In genomic region chr12:12559699-12560296, GRCh38 we compare ENCODE assay signal across 1 cellular context.
A peak's percentile ranks its signal among the peaks of the same experiment; 100 is the strongest.
TF ChIP-seq lines count a peak whose summit lies in the region.

No MANE protein-coding gene starts in this region.

TF ChIP-seq in HepG2, 621 proteins besides CTCF, POLR2A, EP300 and RAD21:
- TF ChIP-seq KAT7 (CRISPR knock-in tag; IDR thresholded peaks at IDR 0.05; ENCODE audit: borderline replicate concordance), result 0 out of 2 replicates have a peak, but pooled peaks have one; percentile 35
- 0 out of 2 replicates have a peak, but pooled peaks have one; percentile 24 for TF ChIP-seq SAP130 (CRISPR knock-in tag; IDR thresholded peaks at IDR 0.05; ENCODE audit: low read depth)
- TF ChIP-seq POLR2G (IDR thresholded peaks at IDR 0.05; ENCODE audit: low read depth, low read length), result peak; percentile 39; the same call in 1 of the 2 replicates
- 0 out of 2 replicates have a peak, but pooled peaks have one; percentile 19 for TF ChIP-seq PATZ1 (CRISPR knock-in tag; IDR thresholded peaks at IDR 0.05)
- peak; percentile 24 for TF ChIP-seq HNRNPK (IDR thresholded peaks at IDR 0.05; ENCODE audit: low read depth, low read length, poor library complexity, severe bottlenecking)
- TF ChIP-seq, protein P1, sequence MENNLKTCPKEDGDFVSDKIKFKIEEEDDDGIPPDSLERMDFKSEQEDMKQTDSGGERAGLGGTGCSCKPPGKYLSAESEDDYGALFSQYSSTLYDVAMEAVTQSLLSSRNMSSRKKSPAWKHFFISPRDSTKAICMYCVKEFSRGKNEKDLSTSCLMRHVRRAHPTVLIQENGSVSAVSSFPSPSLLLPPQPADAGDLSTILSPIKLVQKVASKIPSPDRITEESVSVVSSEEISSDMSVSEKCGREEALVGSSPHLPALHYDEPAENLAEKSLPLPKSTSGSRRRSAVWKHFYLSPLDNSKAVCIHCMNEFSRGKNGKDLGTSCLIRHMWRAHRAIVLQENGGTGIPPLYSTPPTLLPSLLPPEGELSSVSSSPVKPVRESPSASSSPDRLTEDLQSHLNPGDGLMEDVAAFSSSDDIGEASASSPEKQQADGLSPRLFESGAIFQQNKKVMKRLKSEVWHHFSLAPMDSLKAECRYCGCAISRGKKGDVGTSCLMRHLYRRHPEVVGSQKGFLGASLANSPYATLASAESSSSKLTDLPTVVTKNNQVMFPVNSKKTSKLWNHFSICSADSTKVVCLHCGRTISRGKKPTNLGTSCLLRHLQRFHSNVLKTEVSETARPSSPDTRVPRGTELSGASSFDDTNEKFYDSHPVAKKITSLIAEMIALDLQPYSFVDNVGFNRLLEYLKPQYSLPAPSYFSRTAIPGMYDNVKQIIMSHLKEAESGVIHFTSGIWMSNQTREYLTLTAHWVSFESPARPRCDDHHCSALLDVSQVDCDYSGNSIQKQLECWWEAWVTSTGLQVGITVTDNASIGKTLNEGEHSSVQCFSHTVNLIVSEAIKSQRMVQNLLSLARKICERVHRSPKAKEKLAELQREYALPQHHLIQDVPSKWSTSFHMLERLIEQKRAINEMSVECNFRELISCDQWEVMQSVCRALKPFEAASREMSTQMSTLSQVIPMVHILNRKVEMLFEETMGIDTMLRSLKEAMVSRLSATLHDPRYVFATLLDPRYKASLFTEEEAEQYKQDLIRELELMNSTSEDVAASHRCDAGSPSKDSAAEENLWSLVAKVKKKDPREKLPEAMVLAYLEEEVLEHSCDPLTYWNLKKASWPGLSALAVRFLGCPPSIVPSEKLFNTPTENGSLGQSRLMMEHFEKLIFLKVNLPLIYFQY (CRISPR knock-in tag; IDR thresholded peaks at IDR 0.05; ENCODE audit: borderline replicate concordance), result no peak
- no peak for TF ChIP-seq ZSCAN12 (CRISPR knock-in tag; IDR thresholded peaks at IDR 0.05)
- TF ChIP-seq RBFOX2 (IDR thresholded peaks at IDR 0.05; ENCODE audit: low read depth, low read length), result peak; percentile 65
TF ChIP-seq in HepG2: peak in this region for 6.
